8 cellular contexts compared by ENCODE assay signal in genomic region chr4:152784490-152785195, GRCh38. TPM values are rescaled to one million over a fixed set of nuclear protein-coding genes. Genes with fewer than 3 reads are reported as not detected.
DNase-seq lines count a peak whose midpoint lies in the region; ATAC-seq, FAIRE-seq and TF ChIP-seq lines count a peak whose summit lies in the region.
"Had no signal": no experiment of that assay in that cellular context is flagged by ENCODE, and none has a peak within 500 bp of the region (broad histone marks: within the 10 kb centered on the region; RNA-seq: fewer than 3 reads in every experiment).

No MANE protein-coding gene starts in this region.

- no peak overlapping the region for H3K27ac ChIP-seq in GM12878 (ENCODE audit: control insufficient read depth, insufficient read depth)
- H3K27ac ChIP-seq in lower lobe of right lung, result no peak overlapping the region
- H3K27ac ChIP-seq: Peyer's patch had no signal

- no peaks in the 10 kb centered on the region for H3K9me3 Mint-ChIP-seq in nephron progenitor cell

- peaks cover 32% of the 10 kb centered on the region for H3K79me2 ChIP-seq in GM12878 (ENCODE audit: control insufficient read depth, insufficient read depth, low read length)

- CTCF ChIA-PET in GM12878 (lab: Yijun Ruan, JAX), result interaction anchor here (0.8 to 1.8 kb wide), 2 partner anchors 324 to 343 kb away, joined by 3 to 4 read pairs; no protein-coding TSS in a partner anchor

- TF ChIP-seq CTCF in LNCaP clone FGC (IDR thresholded peaks at IDR 0.05; ENCODE audit: control insufficient read depth, extremely low read depth, insufficient read depth), result peak; percentile 46
- TF ChIP-seq CTCF in GM12878 (IDR thresholded peaks at IDR 0.05 in 2 of 3, conservative IDR thresholded peaks at IDR 0.05 in 1 of 3; ENCODE audit: control insufficient read depth in 2 of 3, extremely low read depth in 1 of 3, insufficient read depth in 1 of 3, low read depth in 3 of 3, low read length in 3 of 3), result peak in 2 of 3 experiments; percentile 11 to 22; a peak in 2 of 6 replicates
- TF ChIP-seq CTCF in nephron progenitor cell (IDR thresholded peaks at IDR 0.05), result no peak
- TF ChIP-seq CTCF in lower lobe of right lung (IDR thresholded peaks at IDR 0.05), result no peak

- no peak overlapping the region for H3K4me3 ChIP-seq in LNCaP clone FGC (ENCODE audit: low read depth, low read length)
- no peak overlapping the region for H3K4me3 ChIP-seq in GM12878
- no peak overlapping the region for H3K4me3 ChIP-seq in lower lobe of right lung
- H3K4me3 ChIP-seq: Peyer's patch had no signal

- intact Hi-C loops in GM12878 (cut with micrococcal nuclease; ENCODE audit: unreplicated experiment) (no loop called here), lower lobe of right lung (cut with DNase I) (no loop called here)

- peaks cover 72% of the 10 kb centered on the region for H3K4me1 Mint-ChIP-seq in nephron progenitor cell

- H3K4me1 ChIP-seq in GM12878 (ENCODE audit: control insufficient read depth, insufficient read depth, low read length), result peaks cover 6% of the 10 kb centered on the region; the same call in 1 of the 2 replicates
- H3K4me1 ChIP-seq in lower lobe of right lung, result peaks cover 40% of the 10 kb centered on the region

- no peaks in the 10 kb centered on the region for H4K20me1 ChIP-seq in GM12878 (ENCODE audit: control insufficient read depth, insufficient read depth)

- no peaks in the 10 kb centered on the region; a peak in 1 of 4 replicates for H3K36me3 ChIP-seq in GM12878 (ENCODE audit: control insufficient read depth in 2 of 2, insufficient read depth in 2 of 2, low read length in 1 of 2)
- no peaks in the 10 kb centered on the region for H3K36me3 ChIP-seq in lower lobe of right lung
- H3K36me3 ChIP-seq: Peyer's patch had no signal

- TF ChIP-seq EP300 in GM12878 (IDR thresholded peaks at IDR 0.05; ENCODE audit: borderline replicate concordance in 1 of 2, control insufficient read depth in 1 of 2, low read depth in 2 of 2, low read length in 2 of 2), result no peak

- H3K9me3 ChIP-seq in GM12878 (replicated peaks; ENCODE audit: control insufficient read depth, insufficient read depth, low read length), result no peaks in the 10 kb centered on the region
- no peaks in the 10 kb centered on the region for H3K9me3 ChIP-seq in lower lobe of right lung
- H3K9me3 ChIP-seq: Peyer's patch had no signal

- POLR2A ChIA-PET in GM12878 (lab: Charles Lee), result no interaction called here

- 74% methylated on average over 4 of the region's 4 CpGs for WGBS in GM12878 (ENCODE audit: insufficient coverage, insufficient replicate concordance, low lambda C conversion rate, missing lambda C conversion rate)

- no peak for TF ChIP-seq RAD21 in GM12878 (IDR thresholded peaks at IDR 0.05; ENCODE audit: insufficient read depth, low read depth, low read length)

- peak overlapping the region; percentile 46 for H3K4me3 Mint-ChIP-seq in nephron progenitor cell

- H3K36me3 Mint-ChIP-seq in nephron progenitor cell (ENCODE audit: low read depth), result peaks cover 4% of the 10 kb centered on the region

- SMC1A ChIA-PET in GM12878 (lab: Charles Lee; ENCODE audit: uncharacterized antibody, unreplicated experiment), result no interaction called here

- no peak for FAIRE-seq in GM12878 (lab: Jason Lieb, UNC)

- no peak overlapping the region for H3K9ac ChIP-seq in GM12878 (ENCODE audit: control insufficient read depth, insufficient read depth, low read length)

- peak overlapping the region; percentile 28; the same call in 1 of the 2 replicates for H3K4me2 ChIP-seq in GM12878 (ENCODE audit: control insufficient read depth, insufficient read depth)

- H3K27me3 Mint-ChIP-seq in nephron progenitor cell (ENCODE audit: low read depth, poor library complexity), result peaks cover 6% of the 10 kb centered on the region

- BruUV-seq in GM12878 (replicated peaks; lab: Mats Ljungman, UMichigan), result no TSS peak

- peak overlapping the region; percentile 60 for H3K27ac Mint-ChIP-seq in nephron progenitor cell

- ATAC-seq in GM12878 (peak; percentile 8; the same call in 2 of the 3 replicates), lower lobe of right lung (no peak), GM21390 (IDR thresholded peaks at IDR 0.05; ENCODE audit: unreplicated experiment) (no peak)

- DNase-seq in Daoy (ENCODE audit: low read depth) (peak; percentile 14), LNCaP clone FGC (ENCODE audit: low read depth) (peak; percentile 45), GM12878 (ENCODE audit: low read depth, low spot score) (no peak), nephron progenitor cell (peak; percentile 49), lower lobe of right lung (no peak), KG1 (lab: John Stamatoyannopoulos, UW) (no peak)
- DNase-seq: Peyer's patch had no signal

- H3K27me3 ChIP-seq in GM12878 (replicated peaks in 1 of 2; ENCODE audit: control insufficient read depth in 2 of 2, insufficient read depth in 2 of 2, low read length in 1 of 2) (no peaks in the 10 kb centered on the region), lower lobe of right lung (ENCODE audit: low read depth) (no peaks in the 10 kb centered on the region)
- H3K27me3 ChIP-seq: Peyer's patch had no signal

- in situ Hi-C loops in GM12878 (cut with MboI), result loop anchor here (25.0 kb wide), 1 partner anchor 1672 kb away; no protein-coding TSS in a partner anchor

- H2AFZ ChIP-seq in GM12878 (ENCODE audit: control insufficient read depth, low read depth, low read length), result no peak overlapping the region

- no peak for TF ChIP-seq POLR2A in GM12878 (IDR thresholded peaks at IDR 0.05; ENCODE audit: low read depth, low read length)

- RAD21 ChIA-PET in GM12878 (lab: Charles Lee; ENCODE audit: unreplicated experiment), result interaction anchor here (1.5 kb wide), 1 partner anchor 283 kb away, joined by 4 read pairs; no protein-coding TSS in a partner anchor

TF ChIP-seq in GM12878, 131 proteins besides CTCF, POLR2A, EP300 and RAD21:
- no peak for TF ChIP-seq NRF1 (conservative IDR thresholded peaks at IDR 0.05; ENCODE audit: low read depth, low read length)
- TF ChIP-seq ZNF384 (IDR thresholded peaks at IDR 0.05; ENCODE audit: borderline replicate concordance, low read depth, low read length), result no peak
- no peak for TF ChIP-seq SMC3 (IDR thresholded peaks at IDR 0.05; ENCODE audit: borderline replicate concordance, low read length)
- TF ChIP-seq PBX3 (IDR thresholded peaks at IDR 0.05; ENCODE audit: insufficient replicate concordance, low read depth, low read length), result no peak
- TF ChIP-seq STAT1 (conservative IDR thresholded peaks at IDR 0.05), result no peak

RNA-seq across cellular contexts. Expression of gene ARFIP1, which starts 4.9 kb away (rescaled TPM):
- 20.7 and 27.5 TPM in 2 replicates for total RNA-seq in Daoy (2014; rRNA removed; shearing (Covaris generic))
- total RNA-seq in GM12878 (2013; cell fraction: nucleolus; rRNA removed), result 39.3 and 40.2 TPM in 2 replicates
- total RNA-seq in GM12878 (2014; rRNA removed) (17.1 and 22.1 TPM in 2 replicates), GM12878 (2014; rRNA removed; fragmentation: Illumina TruSeq; extraction: Trizol) (17.9 and 19.8 TPM in 2 replicates), GM12878 (2021) (12.8 TPM in 2 replicates), lower lobe of right lung (37.2 TPM)
- polyA plus RNA-seq in GM12878 (2011; ENCODE audit: low read depth), result 4.6 TPM
- polyA plus RNA-seq in GM12878 (2011; rRNA removed) (21.7 and 36.3 TPM in 2 replicates), GM12878 (2014; fragmentation: Illumina TruSeq; extraction: Trizol) (13.8 and 16.9 TPM in 2 replicates), GM12878 (2014; fragmentation: Nextera tagmentation; extraction: Ambion mirVana) (10 to 100 TPM in 1 of 2 experiments, 1 to 10 TPM in 1; 9.5 to 11.0 TPM), GM12878 (2014; rRNA removed) (10.5 and 11.5 TPM in 2 replicates), GM12878 (2016; fragmentation: Nextera tagmentation; extraction: Ambion mirVana) (10 to 100 TPM; 18.3 to 18.9 TPM)
- polyA plus RNA-seq in GM12878 (2011; cell fraction: cytosol; rRNA removed), result 6.7 TPM in 2 replicates
- polyA plus RNA-seq in GM12878 (2011; cell fraction: nucleus; rRNA removed), result 11.5 and 16.9 TPM in 2 replicates
- 8.0 and 11.0 TPM in 2 replicates for polyA plus RNA-seq in GM12878 (2012)
- 14.1 and 14.8 TPM in 2 replicates for polyA minus RNA-seq in GM12878 (2011; rRNA and poly(A)+ RNA removed)
- 7.8 and 10.2 TPM in 2 replicates for polyA minus RNA-seq in GM12878 (2011; cell fraction: cytosol; rRNA and poly(A)+ RNA removed)
- polyA minus RNA-seq in GM12878 (2011; cell fraction: nucleus; rRNA and poly(A)+ RNA removed), result 18.7 and 32.4 TPM in 2 replicates

RNA-seq across cellular contexts. Expression of gene TIGD4, which starts 5.1 kb away (rescaled TPM):
- total RNA-seq in Daoy (2014; rRNA removed; shearing (Covaris generic)), result 0.11 TPM in 1 of 2 replicates, not detected in the other
- 1.5 and 1.8 TPM in 2 replicates for total RNA-seq in GM12878 (2013; cell fraction: nucleolus; rRNA removed)
- total RNA-seq in GM12878 (2014; rRNA removed) (0.54 and 0.56 TPM in 2 replicates), GM12878 (2014; rRNA removed; fragmentation: Illumina TruSeq; extraction: Trizol) (0.76 and 0.97 TPM in 2 replicates), GM12878 (2021) (0.45 and 0.46 TPM in 2 replicates), lower lobe of right lung (1.0 TPM)
- polyA plus RNA-seq in GM12878 (2011; ENCODE audit: low read depth), result not detected
- polyA plus RNA-seq in GM12878 (2011; rRNA removed) (0.20 and 0.39 TPM in 2 replicates), GM12878 (2014; fragmentation: Illumina TruSeq; extraction: Trizol) (0.41 and 0.63 TPM in 2 replicates), GM12878 (2014; fragmentation: Nextera tagmentation; extraction: Ambion mirVana) (under 1 TPM; 0.24 to 0.31 TPM), GM12878 (2014; rRNA removed) (0.50 and 0.53 TPM in 2 replicates), GM12878 (2016; fragmentation: Nextera tagmentation; extraction: Ambion mirVana) (1 to 10 TPM in 1 of 2 experiments, under 1 TPM in 1; 0.46 to 1.6 TPM)
- 0.03 and 0.12 TPM in 2 replicates for polyA plus RNA-seq in GM12878 (2011; cell fraction: cytosol; rRNA removed)
- 0.07 and 0.22 TPM in 2 replicates for polyA plus RNA-seq in GM12878 (2011; cell fraction: nucleus; rRNA removed)
- 0.13 TPM in 1 of 2 replicates, not detected in the other for polyA plus RNA-seq in GM12878 (2012)
- polyA minus RNA-seq in GM12878 (2011; rRNA and poly(A)+ RNA removed), result 0.07 TPM in 1 of 2 replicates, not detected in the other
- polyA minus RNA-seq in GM12878 (2011; cell fraction: cytosol; rRNA and poly(A)+ RNA removed), result not detected in 2 replicates
- 0.48 and 0.67 TPM in 2 replicates for polyA minus RNA-seq in GM12878 (2011; cell fraction: nucleus; rRNA and poly(A)+ RNA removed)

Comparison
In these comparisons a context has a peak if more than half of its experiments do, and no peak if none do; other contexts are left out.
1. DNase-seq: peak in Daoy (single experiment), LNCaP clone FGC (single experiment) and nephron progenitor cell (single experiment); none in GM12878 (single experiment), lower lobe of right lung (single experiment) and KG1 (single experiment).
2. CTCF ChIP-seq: peak in LNCaP clone FGC (single experiment) and GM12878 (2 of 3); none in nephron progenitor cell (single experiment) and lower lobe of right lung (single experiment).